ENCODE assay signal across 12 cellular contexts in the genomic region with DNA sequence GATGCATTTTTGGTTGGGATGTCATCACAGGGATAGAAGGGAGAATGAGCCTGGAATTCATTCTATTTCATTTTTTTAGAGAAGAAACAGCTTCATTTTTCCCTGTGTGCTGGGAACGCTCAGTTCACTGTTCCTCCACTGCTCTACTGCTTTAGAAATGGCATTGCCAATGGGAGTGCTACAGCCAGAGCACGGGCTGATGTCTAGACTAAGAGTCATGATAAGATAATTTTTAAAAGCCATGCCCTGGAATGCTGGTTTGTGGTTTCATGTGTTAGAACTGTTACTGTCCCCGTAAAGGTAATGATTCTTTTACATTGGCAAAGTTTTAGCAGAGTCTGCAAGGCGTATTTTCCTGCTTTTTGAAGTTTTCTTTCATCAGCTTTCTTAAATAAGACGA.
DNase-seq lines count a peak whose midpoint lies in the region; ATAC-seq and TF ChIP-seq lines count a peak whose summit lies in the region.
"Had no signal": no experiment of that assay in that cellular context is flagged by ENCODE, and none has a peak within 500 bp of the region (broad histone marks: within the 10 kb centered on the region; RNA-seq: fewer than 3 reads in every experiment).

No MANE protein-coding gene starts in this region.

- intact Hi-C loops in heart left ventricle (cut with DNase I) (no loop called here), sciatic nerve (cut with DNase I) (no loop called here)

- H3K27me3 ChIP-seq in GM23248 (replicated peaks; ENCODE audit: insufficient read depth) (peaks cover 8% of the 10 kb centered on the region), heart left ventricle (no peaks in the 10 kb centered on the region)
- H3K27me3 ChIP-seq: stomach had no signal

- peak overlapping the region; percentile 63 for H3K4me2 ChIP-seq in GM23248 (ENCODE audit: unreplicated experiment)

- no peak overlapping the region for H3K9ac ChIP-seq in GM23248

- no peaks in the 10 kb centered on the region for H3K9me2 ChIP-seq in GM23248 (ENCODE audit: insufficient read depth)

- no peaks in the 10 kb centered on the region for H4K20me1 ChIP-seq in GM23248 (ENCODE audit: insufficient read depth)

- H3K79me2 ChIP-seq in GM23248 (ENCODE audit: insufficient read depth): no peaks in the 10 kb centered on the region

- H3K27ac ChIP-seq in GM23248 (0 out of 2 replicates have a peak overlapping the region, but pooled peaks have one; percentile 8), heart left ventricle (peak overlapping the region in 5 of 12 donors; percentile 5 to 44 (median 21))
- H3K27ac ChIP-seq: stomach had no signal

- in situ Hi-C loops in GM23248 (cut with MboI): no loop called here

- TF ChIP-seq CTCF in heart left ventricle (IDR thresholded peaks at IDR 0.05): no peak

- no peak for TF ChIP-seq POLR2A in heart left ventricle (IDR thresholded peaks at IDR 0.05)

- WGBS in GM23248 (ENCODE audit: low coverage in 1 of 2, low lambda C conversion rate in 2 of 2, missing lambda C conversion rate in 2 of 2), 2 experiments: 51 to 55% methylated on average over 5 of the region's 5 CpGs
- WGBS in heart left ventricle, 4 donors: 52 to 57% (median 55%) methylated on average over 5 of the region's 5 CpGs

- ATAC-seq in heart left ventricle (peak; percentile 59 to 80 (median 74)), sciatic nerve (peak; percentile 61), esophagus mucosa (no peak)
- ATAC-seq: K562 had no signal

- H3K4me1 ChIP-seq in GM23248 (ENCODE audit: insufficient read depth): peaks cover 18% of the 10 kb centered on the region
- peaks cover 0 to 31% (median 15%) of the 10 kb centered on the region in 12 donors for H3K4me1 ChIP-seq in heart left ventricle

- H3K36me3 ChIP-seq in GM23248 (ENCODE audit: low read depth) (no peaks in the 10 kb centered on the region), heart left ventricle (peaks cover 0 to 11% (median 0%) of the 10 kb centered on the region in 9 donors)
- H3K36me3 ChIP-seq: stomach had no signal

- no peak overlapping the region for H2AFZ ChIP-seq in GM23248

- H3K9me3 ChIP-seq in GM23248 (ENCODE audit: low read depth) (no peaks in the 10 kb centered on the region), heart left ventricle (no peaks in the 10 kb centered on the region)
- H3K9me3 ChIP-seq: stomach had no signal

- peaks cover 19% of the 10 kb centered on the region for H3F3A ChIP-seq in GM23248 (ENCODE audit: insufficient read depth)

- H3K4me3 ChIP-seq in GM23248 (peak overlapping the region; percentile 60), heart left ventricle (no peak overlapping the region)
- H3K4me3 ChIP-seq: K562, stomach had no signal

- DNase-seq in GM23248 (peak; percentile 65), SW480 (ENCODE audit: low spot score) (peak; percentile 14), heart left ventricle (no peak), sciatic nerve (ENCODE audit: low spot score) (no peak), NCI-H82 (lab: John Stamatoyannopoulos, UW) (no peak), amygdala (lab: John Stamatoyannopoulos, UW) (no peak)
- no peak for DNase-seq in stimulated activated CD4-positive, alpha-beta T cell treated with anti-CD3 and anti-CD28 coated beads, Interleukin-4, amount 100 ng/mL, for 4 hours
- DNase-seq: NCI-H187, NCI-H774, stomach had no signal

Comparison
In these comparisons a context has a peak if more than half of its experiments do, and no peak if none do; other contexts are left out.
1. DNase-seq: peak in GM23248 (single experiment) and SW480 (single experiment); none in heart left ventricle (0 of 5), sciatic nerve (single experiment), NCI-H82 (single experiment), stimulated activated CD4-positive, alpha-beta T cell treated with anti-CD3 and anti-CD28 coated beads, Interleukin-4, amount 100 ng/mL, for 4 hours (0 of 2) and amygdala (0 of 56).